ENCODE assay signal across 14 cellular contexts in the genomic region with DNA sequence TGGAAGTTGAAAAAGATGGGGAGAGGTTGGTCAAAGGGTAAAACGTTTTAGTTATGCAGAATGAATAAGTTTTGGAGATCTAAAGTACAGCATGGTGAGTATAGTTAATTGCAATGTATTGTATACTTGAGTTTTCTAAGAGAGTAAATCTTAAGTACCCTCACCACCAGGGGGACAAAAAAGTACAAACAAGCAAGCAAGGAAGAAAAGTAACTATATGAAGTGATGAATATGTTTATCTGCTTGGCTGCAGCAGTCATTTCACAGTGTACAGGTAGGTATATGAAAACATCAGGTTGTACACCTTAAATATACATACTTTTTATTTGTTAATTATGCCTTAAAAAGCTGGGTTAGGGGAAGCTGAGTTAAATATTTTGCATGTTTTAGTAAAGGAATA.
DNase-seq lines count a peak whose midpoint lies in the region; ATAC-seq and TF ChIP-seq lines count a peak whose summit lies in the region.
"Had no signal": no experiment of that assay in that cellular context is flagged by ENCODE, and none has a peak within 500 bp of the region (broad histone marks: within the 10 kb centered on the region; RNA-seq: fewer than 3 reads in every experiment).

No MANE protein-coding gene starts in this region.

- H3K27me3 ChIP-seq in PC-3 (ENCODE audit: low read length), result no peaks in the 10 kb centered on the region
- H3K27me3 ChIP-seq: dorsolateral prefrontal cortex had no signal

- POLR2A ChIA-PET in PC-3 (lab: Charles Lee; ENCODE audit: unreplicated experiment), result no interaction called here

- no peaks in the 10 kb centered on the region for H3K79me2 ChIP-seq in PC-3 (ENCODE audit: low read length)

- CTCF ChIA-PET in PC-3 (lab: Charles Lee), result interaction anchor here (0.5 kb wide), 1 partner anchor 20 kb away, joined by 3 read pairs; no protein-coding TSS in a partner anchor

- no peaks in the 10 kb centered on the region for H3K9me2 ChIP-seq in PC-3 (replicated peaks; ENCODE audit: low read length)

- H3K9ac ChIP-seq in PC-3 (ENCODE audit: low read length), result no peak overlapping the region

- H2AFZ ChIP-seq in PC-3 (ENCODE audit: low read length), result no peak overlapping the region

- TF ChIP-seq CTCF in 22Rv1 (IDR thresholded peaks at IDR 0.05) (peak; percentile 40; the same call in 1 of the 2 replicates), PC-3 (conservative IDR thresholded peaks at IDR 0.05; ENCODE audit: low read depth, low read length) (peak; percentile 58), fibroblast of the aortic adventitia (IDR thresholded peaks at IDR 0.05; ENCODE audit: insufficient read depth, low read length) (peak; percentile 7)

- no peak overlapping the region for H3K4me3 ChIP-seq in PC-3 (ENCODE audit: low read length)
- H3K4me3 ChIP-seq in fibroblast of the aortic adventitia (ENCODE audit: low read depth, low read length), result no peak overlapping the region
- H3K4me3 ChIP-seq: dorsolateral prefrontal cortex had no signal

- no peaks in the 10 kb centered on the region for H3K9me3 ChIP-seq in PC-3 (ENCODE audit: low read length)

- H4K20me1 ChIP-seq in PC-3 (ENCODE audit: low read length), result no peaks in the 10 kb centered on the region

- BruUV-seq in PC-3 (replicated peaks; lab: Mats Ljungman, UMichigan), result no TSS peak

- ATAC-seq in PC-3 (peak; percentile 39; the same call in 1 of the 2 replicates), HG03378 (IDR thresholded peaks at IDR 0.05; ENCODE audit: unreplicated experiment) (no peak)

- H3K4me2 ChIP-seq in PC-3 (ENCODE audit: low read length), result no peak overlapping the region

- H3K27ac ChIP-seq in 22Rv1 (no peak overlapping the region), PC-3 (ENCODE audit: low read length) (no peak overlapping the region)
- H3K27ac ChIP-seq: dorsolateral prefrontal cortex had no signal

- no peaks in the 10 kb centered on the region for H3K36me3 ChIP-seq in PC-3 (ENCODE audit: low read depth, low read length)

- peaks cover 19% of the 10 kb centered on the region for H3K4me1 ChIP-seq in PC-3 (ENCODE audit: insufficient read depth, low read length)

- H3F3A ChIP-seq in PC-3 (ENCODE audit: low read length, unreplicated experiment), result no peaks in the 10 kb centered on the region

- DNase-seq in H4 (ENCODE audit: low spot score) (peak; percentile 12), PC-3 (peak; percentile 60), fibroblast of the aortic adventitia (ENCODE audit: low read depth) (peak; percentile 1), NCI-H446 treated with DMSO at 0.1 percent for 48 hours (lab: John Stamatoyannopoulos, UW) (no peak), NCI-H1436 treated with DMSO at 0.1 percent for 48 hours (lab: John Stamatoyannopoulos, UW) (no peak), HuH-7 (ENCODE audit: low spot score) (no peak)
- DNase-seq: activated CD4-positive, alpha-beta T cell treated with anti-CD3 and anti-CD28 coated beads, Interleukin-2, amount 50 U/mL, for 4 hours; activated naive CD4-positive, alpha-beta T cell; dorsolateral prefrontal cortex; GOT3; IMR-90; NCI-H345 had no signal

- intact Hi-C loops in PC-3 (cut with micrococcal nuclease), result loop anchor here (1.0 to 5.0 kb wide), 5 partner anchors 47 to 195 kb away; a partner anchor contains a TSS

Comparison
In these comparisons a context has a peak if more than half of its experiments do, and no peak if none do; other contexts are left out.
1. CTCF ChIP-seq: peak in every context shown above with its lines; median percentile 58 in PC-3; 40 in 22Rv1; 7 in fibroblast of the aortic adventitia.
2. DNase-seq: peak in H4 (single experiment), PC-3 (single experiment) and fibroblast of the aortic adventitia (single experiment); none in NCI-H446 treated with DMSO at 0.1 percent for 48 hours (single experiment), NCI-H1436 treated with DMSO at 0.1 percent for 48 hours (single experiment) and HuH-7 (single experiment).